19 cellular contexts compared by ENCODE assay signal in genomic region chr11:61439615-61440014, GRCh38. TPM values are rescaled to one million over a fixed set of nuclear protein-coding genes. Genes with fewer than 3 reads are reported as not detected.
DNase-seq lines count a peak whose midpoint lies in the region; ATAC-seq and TF ChIP-seq lines count a peak whose summit lies in the region.
"Had no signal": no experiment of that assay in that cellular context is flagged by ENCODE, and none has a peak within 500 bp of the region (broad histone marks: within the 10 kb centered on the region; RNA-seq: fewer than 3 reads in every experiment).

No MANE protein-coding gene starts in this region.

- H3K23me2 ChIP-seq in H9 (ENCODE audit: insufficient read length, low read depth, low read length, poor library complexity, severe bottlenecking) = no peaks in the 10 kb centered on the region

- CTCF ChIA-PET in Caco-2 (lab: Charles Lee) = interaction anchor here (0.6 to 0.8 kb wide), 2 partner anchors 47 to 103 kb away, joined by 3 to 9 read pairs; partner anchors contain the start of gene TMEM216
- CTCF ChIA-PET in Panc1 (lab: Charles Lee) = no interaction called here
- CTCF ChIA-PET in PC-3 (lab: Charles Lee) = no interaction called here

- no CpG with 5 or more reads among the region's 1 CpG for WGBS in H9 (ENCODE audit: extremely low coverage, insufficient read length, low lambda C conversion rate)

- H3K4me1 ChIP-seq in Caco-2 (peaks cover 12% of the 10 kb centered on the region), Panc1 (ENCODE audit: control insufficient read depth, insufficient read depth, low read length) (peaks cover 4% of the 10 kb centered on the region; the same call in 1 of the 2 replicates), PC-3 (ENCODE audit: insufficient read depth, low read length) (0 out of 2 replicates have a peak, but pooled peaks cover 5% of the 10 kb centered on the region), H9 (ENCODE audit: insufficient read depth, low read length) (no peaks in the 10 kb centered on the region)
- H3K4me1 ChIP-seq: A549 had no signal

- intact Hi-C loops in Caco-2 (cut with micrococcal nuclease; ENCODE audit: unreplicated experiment) = no loop called here
- intact Hi-C loops in Panc1 (cut with micrococcal nuclease; ENCODE audit: unreplicated experiment) = loop anchor here (10.0 kb wide), 1 partner anchor 75 kb away; no protein-coding TSS in a partner anchor
- intact Hi-C loops in PC-3 (cut with micrococcal nuclease) = no loop called here

- no peak overlapping the region for H3K56ac ChIP-seq in H9 (ENCODE audit: insufficient read length, low read depth, low read length)

- POLR2A ChIA-PET in Caco-2 (lab: Charles Lee) = interaction anchor here (1.1 kb wide), 1 partner anchor 10 kb away, joined by 4 read pairs; the partner anchor contains the start of genes CPSF7 and SDHAF2
- POLR2A ChIA-PET in Panc1 (lab: Charles Lee) = no interaction called here
- POLR2A ChIA-PET in PC-3 (lab: Charles Lee; ENCODE audit: unreplicated experiment) = no interaction called here

- H3K36me3 ChIP-seq in Caco-2 (ENCODE audit: control insufficient read depth, insufficient read depth, low read length) (peaks cover 7% of the 10 kb centered on the region; the same call in 1 of the 2 replicates), Panc1 (ENCODE audit: control insufficient read depth, insufficient read depth, low read length) (peaks cover 9% of the 10 kb centered on the region), PC-3 (ENCODE audit: low read depth, low read length) (peaks cover 49% of the 10 kb centered on the region)

- H3K18ac ChIP-seq in H9 (ENCODE audit: insufficient read length, low read depth, low read length) = no peak overlapping the region

- H3K36me3 Mint-ChIP-seq in Caco-2 (ENCODE audit: insufficient read depth, unreplicated experiment) (peaks cover 93% of the 10 kb centered on the region), H9 (ENCODE audit: insufficient read depth in 1 of 3, low read depth in 3 of 3) (peaks cover 53 to 75% (median 71%) of the 10 kb centered on the region in 3 experiments; a peak in 6 of 7 replicates)

- H3K27me3 ChIP-seq in Caco-2 (replicated peaks; ENCODE audit: control insufficient read depth, insufficient read depth, low read length) (no peaks in the 10 kb centered on the region), Panc1 (ENCODE audit: control insufficient read depth, insufficient read depth, low read length) (no peaks in the 10 kb centered on the region), PC-3 (ENCODE audit: low read length) (no peaks in the 10 kb centered on the region), H9 (ENCODE audit: insufficient read depth, low read length) (no peaks in the 10 kb centered on the region)

- no peaks in the 10 kb centered on the region for H3K9me3 Mint-ChIP-seq in Caco-2 (ENCODE audit: unreplicated experiment)
- no peaks in the 10 kb centered on the region; a peak in 1 of 5 replicates for H3K9me3 Mint-ChIP-seq in H9
- H3K9me3 Mint-ChIP-seq: CD4-positive, alpha-beta T cell had no signal

- H3K14ac ChIP-seq in H9 (ENCODE audit: insufficient read depth, low read length) = no peak overlapping the region

- TF ChIP-seq CTCF in 22Rv1 (IDR thresholded peaks at IDR 0.05) = no peak
- TF ChIP-seq CTCF in Caco-2 (IDR thresholded peaks at IDR 0.05; ENCODE audit: insufficient read depth in 1 of 2, low read depth in 1 of 2, low read length in 1 of 2, severe bottlenecking in 1 of 2, unreplicated experiment in 1 of 2) = no peak
- TF ChIP-seq CTCF in Panc1 (IDR thresholded peaks at IDR 0.05) = no peak
- TF ChIP-seq CTCF in PC-3 (conservative IDR thresholded peaks at IDR 0.05; ENCODE audit: low read depth, low read length) = no peak
- no peak for TF ChIP-seq CTCF in H9 (conservative IDR thresholded peaks at IDR 0.05)

- no peak overlapping the region for H3K23ac ChIP-seq in H9 (ENCODE audit: insufficient read length, low read depth, low read length)

- DNase-seq in Caco-2 (peak in 1 of 2 experiments; percentile 20), Panc1 (ENCODE audit: low read depth, low spot score) (no peak), amygdala (lab: John Stamatoyannopoulos, UW) (no peak), PC-3 (no peak), H9 (no peak)
- DNase-seq: AML-193; CD4-positive, alpha-beta T cell; DMS153; DMS79; GDM1; GOT3; H7; IMR-90; KBM-7 had no signal

- H3K4ac ChIP-seq in H9 (ENCODE audit: low read depth, low read length) = no peak overlapping the region

- no peak overlapping the region for H2BK15ac ChIP-seq in H9 (ENCODE audit: low read depth, low read length)

- H2AFZ ChIP-seq in PC-3 (ENCODE audit: low read length) (no peak overlapping the region), H9 (ENCODE audit: low read length) (no peak overlapping the region)

- H4K5ac ChIP-seq in H9 (ENCODE audit: insufficient read length, low read depth, low read length) = no peak overlapping the region

- no peak overlapping the region for H2BK120ac ChIP-seq in H9 (ENCODE audit: low read depth, low read length, poor library complexity, severe bottlenecking)

- H3K79me2 ChIP-seq in PC-3 (ENCODE audit: low read length) (peaks cover 66% of the 10 kb centered on the region), H9 (ENCODE audit: insufficient read depth, low read length) (peaks cover 10% of the 10 kb centered on the region; the same call in 1 of the 2 replicates)

- peaks cover 12% of the 10 kb centered on the region for H3K79me1 ChIP-seq in H9 (ENCODE audit: insufficient read depth, low read depth, low read length, poor library complexity, severe bottlenecking)

- no peak overlapping the region for H3K4me3 Mint-ChIP-seq in Caco-2 (ENCODE audit: unreplicated experiment)
- H3K4me3 Mint-ChIP-seq in H9 = no peak overlapping the region
- H3K4me3 Mint-ChIP-seq: CD4-positive, alpha-beta T cell had no signal

- peaks cover 5% of the 10 kb centered on the region for H3F3A ChIP-seq in PC-3 (ENCODE audit: low read length, unreplicated experiment)

- H2AK5ac ChIP-seq in H9 (ENCODE audit: insufficient read length, low read length) = no peak overlapping the region

- H3K4me3 ChIP-seq in Caco-2 (ENCODE audit: low read depth, low read length) (no peak overlapping the region), Panc1 (ENCODE audit: low read depth in 2 of 2, low read length in 2 of 2) (no peak overlapping the region), PC-3 (ENCODE audit: low read length) (no peak overlapping the region)
- H3K4me3 ChIP-seq: A549 had no signal

- H2BK5ac ChIP-seq in H9 (ENCODE audit: insufficient read length, low read length) = no peak overlapping the region

- H3K9me2 ChIP-seq in PC-3 (replicated peaks; ENCODE audit: low read length) = no peaks in the 10 kb centered on the region

- no peak overlapping the region for H3T11ph ChIP-seq in H9 (ENCODE audit: low read length)

- peaks cover 14% of the 10 kb centered on the region for H3K4me1 Mint-ChIP-seq in Caco-2 (ENCODE audit: low read depth, unreplicated experiment)
- H3K4me1 Mint-ChIP-seq in H9 = peaks cover 4 to 6% of the 10 kb centered on the region in 2 experiments; a peak in 3 of 4 replicates

- in situ Hi-C loops in Panc1 (cut with HindIII; ENCODE audit: low pct_unique_long_range_greater_than_20kb, low sequenced_read_pairs) = no loop called here

- H4K91ac ChIP-seq in H9 (ENCODE audit: insufficient read length, low read depth, low read length) = no peak overlapping the region

- no TSS peak for BruUV-seq in Caco-2 (replicated peaks; lab: Mats Ljungman, UMichigan)
- TSS peak; percentile 26 for BruUV-seq in Panc1 (replicated peaks; lab: Mats Ljungman, UMichigan)
- BruUV-seq in PC-3 (replicated peaks; lab: Mats Ljungman, UMichigan) = no TSS peak

- H3K9me3 ChIP-seq in Caco-2 = no peaks in the 10 kb centered on the region
- no peaks in the 10 kb centered on the region for H3K9me3 ChIP-seq in Panc1 (ENCODE audit: control insufficient read depth, insufficient read depth, low read depth, low read length)
- H3K9me3 ChIP-seq in PC-3 (ENCODE audit: low read length) = no peaks in the 10 kb centered on the region
- no peaks in the 10 kb centered on the region for H3K9me3 ChIP-seq in H9 (ENCODE audit: control insufficient read depth, low read depth, low read length)
- H3K9me3 ChIP-seq: A549 had no signal

- no peak overlapping the region for H2BK20ac ChIP-seq in H9 (ENCODE audit: low read depth, low read length, poor library complexity, severe bottlenecking)

- 0 out of 2 replicates have a peak overlapping the region, but pooled peaks have one; percentile 3 for H3K27ac ChIP-seq in 22Rv1
- no peak overlapping the region for H3K27ac ChIP-seq in Panc1 (ENCODE audit: low read length)
- no peak overlapping the region for H3K27ac ChIP-seq in PC-3 (ENCODE audit: low read length)
- H3K27ac ChIP-seq in H9 (ENCODE audit: insufficient read length, low read depth, low read length) = no peak overlapping the region
- H3K27ac ChIP-seq: A549, C4-2B, HL-60 had no signal

- ATAC-seq in Panc1 (no peak), esophagus mucosa (peak; percentile 57), PC-3 (no peak)
- ATAC-seq: A549 had no signal

- H3K27me3 Mint-ChIP-seq in Caco-2 (ENCODE audit: insufficient read depth, unreplicated experiment) (no peaks in the 10 kb centered on the region), H9 (ENCODE audit: low read depth) (no peaks in the 10 kb centered on the region)
- H3K27me3 Mint-ChIP-seq: CD4-positive, alpha-beta T cell had no signal

- H3K27ac Mint-ChIP-seq in Caco-2 (ENCODE audit: unreplicated experiment) = peak overlapping the region; percentile 13
- H3K27ac Mint-ChIP-seq in H9 = no peak overlapping the region; a peak in 1 of 7 replicates
- H3K27ac Mint-ChIP-seq: CD4-positive, alpha-beta T cell had no signal

- H3K4me2 ChIP-seq in PC-3 (ENCODE audit: low read length) (no peak overlapping the region), H9 (ENCODE audit: insufficient read depth, insufficient read length, low read length) (no peak overlapping the region)
- H3K4me2 ChIP-seq: A549 had no signal

- H4K20me1 ChIP-seq in PC-3 (ENCODE audit: low read length) (peaks cover 21% of the 10 kb centered on the region), H9 (ENCODE audit: control insufficient read depth, insufficient read depth, insufficient read length) (no peaks in the 10 kb centered on the region)

- H3K9ac ChIP-seq in PC-3 (ENCODE audit: low read length) (no peak overlapping the region), H9 (ENCODE audit: extremely low read depth, insufficient read length, low read length) (no peak overlapping the region)

- H4K8ac ChIP-seq in H9 (replicated peaks; ENCODE audit: insufficient read length, low read depth, low read length) = no peak overlapping the region

- no peak overlapping the region for H2BK12ac ChIP-seq in H9 (ENCODE audit: insufficient read length, low read depth, low read length)

RNA-seq across cellular contexts. Expression of gene SDHAF2, which starts 9.7 kb away (rescaled TPM):
- 49.2 and 52.1 TPM in 2 replicates for total RNA-seq in Caco-2 (2022)
- 43.2 TPM for total RNA-seq in Panc1 (2021; ENCODE audit: unreplicated experiment)
- polyA plus RNA-seq in Panc1 (2012; ENCODE audit: insufficient read length) = 55.0 TPM
- 24.7 TPM for total RNA-seq in esophagus mucosa
- 54.3 and 90.4 TPM in 2 replicates for total RNA-seq in PC-3 (2014; rRNA removed)
- 41.8 and 45.2 TPM in 2 replicates for total RNA-seq in H9 (2021)

RNA-seq across cellular contexts. Expression of gene CPSF7, which starts 9.8 kb away (rescaled TPM):
- total RNA-seq in Caco-2 (2022) (123 and 128 TPM in 2 replicates), Panc1 (2021; ENCODE audit: unreplicated experiment) (96.1 TPM), esophagus mucosa (44.8 TPM), PC-3 (2014; rRNA removed) (51.1 and 55.3 TPM in 2 replicates), H9 (2021) (133 and 145 TPM in 2 replicates)
- 63.2 TPM for polyA plus RNA-seq in Panc1 (2012; ENCODE audit: insufficient read length)

RNA-seq across cellular contexts. Expression of gene TMEM216, which starts 47.2 kb away (rescaled TPM):
- 27.1 and 27.5 TPM in 2 replicates for total RNA-seq in Caco-2 (2022)
- total RNA-seq in Panc1 (2021; ENCODE audit: unreplicated experiment) = 11.7 TPM
- 10.6 TPM for polyA plus RNA-seq in Panc1 (2012; ENCODE audit: insufficient read length)
- total RNA-seq in esophagus mucosa = 7.3 TPM
- total RNA-seq in PC-3 (2014; rRNA removed) = 19.3 and 23.2 TPM in 2 replicates
- total RNA-seq in H9 (2021) = 24.3 and 25.2 TPM in 2 replicates
